Comparison of ENCODE assay signal across 7 cellular contexts in the genomic region with DNA sequence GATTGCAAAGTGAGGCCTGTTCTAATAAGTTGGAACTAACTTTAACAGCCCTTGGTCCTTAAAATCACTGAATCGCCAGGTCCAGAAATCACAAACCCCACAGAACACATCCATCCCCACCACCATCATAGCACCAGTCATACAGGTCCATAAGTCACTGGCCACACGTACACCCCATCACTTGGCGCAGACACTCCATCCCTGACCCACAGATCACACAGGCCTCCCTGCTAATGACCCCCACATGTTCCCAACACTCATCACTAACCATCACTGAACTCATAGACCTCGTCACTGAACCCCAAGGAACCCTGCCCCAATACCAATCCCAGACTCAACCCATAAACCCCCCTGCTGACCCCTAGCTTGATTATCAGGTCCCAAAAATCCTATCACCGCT. TPM values are rescaled to one million over a fixed set of nuclear protein-coding genes. Genes with fewer than 3 reads are reported as not detected.
DNase-seq lines count a peak whose midpoint lies in the region; TF ChIP-seq lines count a peak whose summit lies in the region.

No MANE protein-coding gene starts in this region.

- H3K4me3 ChIP-seq in Peyer's patch (peak overlapping the region; percentile 20 to 52 (median 37)), mesenchymal stem cell (ENCODE audit: insufficient read depth in 1 of 2, low read depth in 1 of 2, low read length in 2 of 2) (peak overlapping the region in 1 of 2 experiments; percentile 72), thyroid gland (replicated peaks in 1 of 3) (peak overlapping the region in 2 of 3 donors; percentile 34 to 35)

- no peak for TF ChIP-seq POLR2A in Peyer's patch (IDR thresholded peaks at IDR 0.05)
- TF ChIP-seq POLR2A in thyroid gland (IDR thresholded peaks at IDR 0.05) = no peak

- H3K27me3 ChIP-seq in Peyer's patch = no peaks in the 10 kb centered on the region
- no peaks in the 10 kb centered on the region for H3K27me3 ChIP-seq in mesenchymal stem cell (ENCODE audit: control insufficient read depth in 1 of 2, insufficient read depth in 1 of 2, low read length in 2 of 2)
- no peaks in the 10 kb centered on the region for H3K27me3 ChIP-seq in thyroid gland

- no peak overlapping the region for H3K14ac ChIP-seq in mesenchymal stem cell (ENCODE audit: low read length in 2 of 2)

- TF ChIP-seq CTCF in Peyer's patch (IDR thresholded peaks at IDR 0.05) (no peak), thyroid gland (IDR thresholded peaks at IDR 0.05) (no peak)

- H2AK5ac ChIP-seq in mesenchymal stem cell (ENCODE audit: low read length, severe bottlenecking) = no peak overlapping the region

- H3K9me3 ChIP-seq in Peyer's patch (peaks cover 0 to 52% (median 4%) of the 10 kb centered on the region in 4 donors), mesenchymal stem cell (ENCODE audit: control insufficient read depth, low read length) (peaks cover 100% of the 10 kb centered on the region), thyroid gland (no peaks in the 10 kb centered on the region)

- no peak overlapping the region for H3K18ac ChIP-seq in mesenchymal stem cell (ENCODE audit: low read depth in 1 of 2, low read length in 2 of 2)

- no peak overlapping the region for H4K91ac ChIP-seq in mesenchymal stem cell (ENCODE audit: low read length)

- H2BK12ac ChIP-seq in mesenchymal stem cell (ENCODE audit: low read length in 2 of 2) = no peak overlapping the region

- H2BK5ac ChIP-seq in mesenchymal stem cell (ENCODE audit: low read depth, low read length, poor library complexity, severe bottlenecking) = no peak overlapping the region

- no peaks in the 10 kb centered on the region for H3K79me1 ChIP-seq in mesenchymal stem cell (replicated peaks; ENCODE audit: low read length, poor library complexity, severe bottlenecking)

- no peak overlapping the region for H2BK120ac ChIP-seq in mesenchymal stem cell (ENCODE audit: low read depth, low read length)

- DNase-seq in Peyer's patch (no peak), epithelial cell of prostate (ENCODE audit: low read depth, low spot score) (no peak), mesenchymal stem cell (no peak), thyroid gland (peak in 1 of 2 donors; percentile 1), posterior vena cava (ENCODE audit: low spot score) (no peak), hepatic stellate cell (ENCODE audit: low spot score) (no peak)
- no peak for DNase-seq in stimulated activated CD4-positive, alpha-beta T cell treated with anti-CD3 and anti-CD28 coated beads, Interleukin-2, amount 100 ng/mL, for 24 hours

- intact Hi-C loops in thyroid gland (cut with DNase I) (no loop called here), posterior vena cava (cut with DNase I) (no loop called here)

- H3K4me1 ChIP-seq in Peyer's patch (no peaks in the 10 kb centered on the region), mesenchymal stem cell (ENCODE audit: control insufficient read depth, insufficient read depth, low read depth, low read length) (no peaks in the 10 kb centered on the region), thyroid gland (no peaks in the 10 kb centered on the region)

- H3K27ac ChIP-seq in Peyer's patch (peak overlapping the region; percentile 44 to 71 (median 63)), epithelial cell of prostate (peak overlapping the region; percentile 76), mesenchymal stem cell (ENCODE audit: low read length, poor library complexity, severe bottlenecking) (no peak overlapping the region), thyroid gland (peak overlapping the region; percentile 25 to 71 (median 62))

- no peak overlapping the region for H4K8ac ChIP-seq in mesenchymal stem cell (ENCODE audit: low read length)

- peak overlapping the region; percentile 90 for H3K9ac ChIP-seq in mesenchymal stem cell (ENCODE audit: low read length)

- H3K4me2 ChIP-seq in mesenchymal stem cell (ENCODE audit: low read length, poor library complexity, severe bottlenecking) = no peak overlapping the region

- H2BK15ac ChIP-seq in mesenchymal stem cell (ENCODE audit: low read depth, poor library complexity, severe bottlenecking) = no peak overlapping the region

- H3K23ac ChIP-seq in mesenchymal stem cell (ENCODE audit: low read length in 2 of 2) = no peak overlapping the region

- H3K4ac ChIP-seq in mesenchymal stem cell (ENCODE audit: low read depth in 1 of 2, low read length in 2 of 2) = no peak overlapping the region

- H3K36me3 ChIP-seq in Peyer's patch = peaks cover 0 to 9% (median 0%) of the 10 kb centered on the region in 3 donors
- H3K36me3 ChIP-seq in mesenchymal stem cell (ENCODE audit: control insufficient read depth in 1 of 2, insufficient read depth in 2 of 2, low read depth in 1 of 2, low read length in 2 of 2) = peaks cover 0 to 26% of the 10 kb centered on the region in 2 experiments
- H3K36me3 ChIP-seq in thyroid gland = peaks cover 9 to 18% of the 10 kb centered on the region in 2 donors

- no peak overlapping the region for H2AFZ ChIP-seq in mesenchymal stem cell (ENCODE audit: low read depth, low read length)

- 73% methylated on average over 5 of the region's 5 CpGs for WGBS in mesenchymal stem cell
- 24 to 27% methylated on average over 5 of the region's 5 CpGs for WGBS in thyroid gland, 2 donors

RNA-seq across cellular contexts. Expression of gene ZNF300, which starts 41.2 kb away (rescaled TPM):
- total RNA-seq in Peyer's patch = 10 to 100 TPM in 2 of 4 donors, 1 to 10 TPM in 2; 4.4 to 17.3 (median 8.5) TPM
- 4.7 TPM for polyA plus RNA-seq in mesenchymal stem cell (2013, experiment 1 of 2)
- 4.5 TPM for polyA plus RNA-seq in mesenchymal stem cell (2013, experiment 2 of 2)
- 1 to 10 TPM; 7.3 to 8.6 (median 7.8) TPM for total RNA-seq in thyroid gland
- total RNA-seq in posterior vena cava = 1 to 10 TPM; 4.8 to 5.5 TPM
